13 cellular contexts compared by ENCODE assay signal in genomic region chr12:34625116-34625515, GRCh38.
DNase-seq lines count a peak whose midpoint lies in the region; ATAC-seq, FAIRE-seq and TF ChIP-seq lines count a peak whose summit lies in the region.
"Had no signal": no experiment of that assay in that cellular context is flagged by ENCODE, and none has a peak within 500 bp of the region (broad histone marks: within the 10 kb centered on the region; RNA-seq: fewer than 3 reads in every experiment).

No MANE protein-coding gene starts in this region.

- H3K4me3 ChIP-seq in left ventricle myocardium inferior, result no peak overlapping the region
- no peak overlapping the region for H3K4me3 ChIP-seq in GM12878

- H3K27ac ChIP-seq in left ventricle myocardium inferior (replicated peaks) (no peak overlapping the region), GM12878 (ENCODE audit: control insufficient read depth, insufficient read depth) (no peak overlapping the region)

- no peaks in the 10 kb centered on the region for H3K79me2 ChIP-seq in GM12878 (ENCODE audit: control insufficient read depth, insufficient read depth, low read length)

- DNase-seq in left ventricle myocardium inferior (no peak), Right ventricle myocardium superior (no peak), NCI-H1105 treated with DMSO at 0.1 percent for 48 hours (lab: John Stamatoyannopoulos, UW) (peak; percentile 13), GM12878 (ENCODE audit: low read depth, low spot score) (no peak), NCI-H2107 (lab: John Stamatoyannopoulos, UW) (no peak), head of caudate nucleus (no peak)
- DNase-seq: DMS79 treated with DMSO at 0.1 percent for 48 hours, IMR-90, occipital lobe had no signal

- no peak for ATAC-seq in Right ventricle myocardium superior (ENCODE audit: poor library complexity)
- no peak for ATAC-seq in GM12878
- no peak for ATAC-seq in GM21526 (IDR thresholded peaks at IDR 0.05; ENCODE audit: low FRiP score, unreplicated experiment)
- no peak for ATAC-seq in HG02623 (IDR thresholded peaks at IDR 0.05; ENCODE audit: unreplicated experiment)
- ATAC-seq: activated CD4-positive, CD25-positive, alpha-beta regulatory T cell treated with anti-CD3 and anti-CD28 coated beads, Interleukin-2, amount 50 U/mL, for 24 hours had no signal

- POLR2A ChIA-PET in GM12878 (lab: Charles Lee), result no interaction called here

- no peak for FAIRE-seq in GM12878 (lab: Jason Lieb, UNC)
- FAIRE-seq: astrocyte had no signal

- RAD21 ChIA-PET in GM12878 (lab: Charles Lee; ENCODE audit: unreplicated experiment), result no interaction called here

- BruUV-seq in GM12878 (replicated peaks; lab: Mats Ljungman, UMichigan), result no TSS peak

- no peaks in the 10 kb centered on the region for H3K27me3 ChIP-seq in left ventricle myocardium inferior (ENCODE audit: low read depth)
- H3K27me3 ChIP-seq in GM12878 (replicated peaks in 1 of 2; ENCODE audit: control insufficient read depth in 2 of 2, insufficient read depth in 2 of 2, low read length in 1 of 2), result no peaks in the 10 kb centered on the region

- H4K20me1 ChIP-seq in GM12878 (ENCODE audit: control insufficient read depth, insufficient read depth), result no peaks in the 10 kb centered on the region

- H3K4me1 ChIP-seq in left ventricle myocardium inferior (no peaks in the 10 kb centered on the region), GM12878 (ENCODE audit: control insufficient read depth, insufficient read depth, low read length) (no peaks in the 10 kb centered on the region)

- TF ChIP-seq POLR2A in GM12878 (IDR thresholded peaks at IDR 0.05; ENCODE audit: low read depth, low read length), result no peak

- H3K9me3 ChIP-seq in left ventricle myocardium inferior (replicated peaks), result peaks cover 20% of the 10 kb centered on the region
- no peaks in the 10 kb centered on the region; the same call in 2 of the 3 replicates for H3K9me3 ChIP-seq in GM12878 (replicated peaks; ENCODE audit: control insufficient read depth, insufficient read depth, low read length)

- H3K4me2 ChIP-seq in GM12878 (ENCODE audit: control insufficient read depth, insufficient read depth), result no peak overlapping the region

- intact Hi-C loops in left ventricle myocardium inferior (cut with micrococcal nuclease), result no loop called here
- intact Hi-C loops in Right ventricle myocardium superior (cut with DNase I), result no loop called here
- intact Hi-C loops in GM12878 (cut with micrococcal nuclease; ENCODE audit: unreplicated experiment), result no loop called here
- intact Hi-C loops in head of caudate nucleus (cut with DNase I), result no loop called here

- SMC1A ChIA-PET in GM12878 (lab: Charles Lee; ENCODE audit: uncharacterized antibody, unreplicated experiment), result no interaction called here

- TF ChIP-seq EP300 in GM12878 (IDR thresholded peaks at IDR 0.05; ENCODE audit: borderline replicate concordance in 1 of 2, control insufficient read depth in 1 of 2, low read depth in 2 of 2, low read length in 2 of 2), result no peak

- no peak overlapping the region for H2AFZ ChIP-seq in GM12878 (ENCODE audit: control insufficient read depth, low read depth, low read length)

- in situ Hi-C loops in GM12878 (cut with MboI), result no loop called here

- H3K9ac ChIP-seq in GM12878 (ENCODE audit: control insufficient read depth, insufficient read depth, low read length), result no peak overlapping the region

- no peaks in the 10 kb centered on the region for H3K36me3 ChIP-seq in left ventricle myocardium inferior
- H3K36me3 ChIP-seq in GM12878 (ENCODE audit: control insufficient read depth in 2 of 2, insufficient read depth in 2 of 2, low read length in 1 of 2), result no peaks in the 10 kb centered on the region

- CTCF ChIA-PET in GM12878 (lab: Yijun Ruan, JAX), result no interaction called here

- WGBS in GM12878 (ENCODE audit: insufficient coverage, insufficient replicate concordance, low lambda C conversion rate, missing lambda C conversion rate), result 13% methylated on average over 7 of the region's 7 CpGs

- TF ChIP-seq RAD21 in GM12878 (IDR thresholded peaks at IDR 0.05; ENCODE audit: insufficient read depth, low read depth, low read length), result 0 out of 2 replicates have a peak, but pooled peaks have one; percentile 18

- TF ChIP-seq CTCF in left ventricle myocardium inferior (IDR thresholded peaks at IDR 0.05; ENCODE audit: borderline replicate concordance) (peak; percentile 52), GM12878 (IDR thresholded peaks at IDR 0.05 in 2 of 3, conservative IDR thresholded peaks at IDR 0.05 in 1 of 3; ENCODE audit: control insufficient read depth in 2 of 3, extremely low read depth in 1 of 3, insufficient read depth in 1 of 3, low read depth in 3 of 3, low read length in 3 of 3) (peak in 1 of 3 experiments; percentile 13; a peak in 1 of 6 replicates)

TF ChIP-seq in GM12878, 131 proteins besides CTCF, POLR2A, EP300 and RAD21:
- no peak for TF ChIP-seq RB1 (IDR thresholded peaks at IDR 0.05; ENCODE audit: borderline replicate concordance)
- TF ChIP-seq BHLHE40 (IDR thresholded peaks at IDR 0.05; ENCODE audit: borderline replicate concordance in 1 of 2, low read depth in 2 of 2, low read length in 1 of 2), result no peak
- TF ChIP-seq IRF4 (IDR thresholded peaks at IDR 0.05; ENCODE audit: low read depth, low read length), result no peak
- TF ChIP-seq ZNF622 (IDR thresholded peaks at IDR 0.05), result no peak
- TF ChIP-seq ZNF384 (IDR thresholded peaks at IDR 0.05; ENCODE audit: borderline replicate concordance, low read depth, low read length), result no peak
- no peak for TF ChIP-seq EZH2 (IDR thresholded peaks at IDR 0.05; ENCODE audit: borderline replicate concordance, control insufficient read depth, low read depth, low read length)
- TF ChIP-seq CBX5 (IDR thresholded peaks at IDR 0.05; ENCODE audit: low read depth), result no peak
- no peak for TF ChIP-seq NRF1 (conservative IDR thresholded peaks at IDR 0.05; ENCODE audit: low read depth, low read length)
- no peak for TF ChIP-seq SREBF1 (IDR thresholded peaks at IDR 0.05; ENCODE audit: low read length)
- no peak for TF ChIP-seq DPF2 (IDR thresholded peaks at IDR 0.05)
- TF ChIP-seq ZNF274 (IDR thresholded peaks at IDR 0.05; ENCODE audit: insufficient read depth, insufficient read length), result no peak
- TF ChIP-seq MTA3 (IDR thresholded peaks at IDR 0.05; ENCODE audit: borderline replicate concordance, low read length), result no peak
- no peak for TF ChIP-seq CBFB (IDR thresholded peaks at IDR 0.05; ENCODE audit: low read depth)
- TF ChIP-seq, protein P1, sequence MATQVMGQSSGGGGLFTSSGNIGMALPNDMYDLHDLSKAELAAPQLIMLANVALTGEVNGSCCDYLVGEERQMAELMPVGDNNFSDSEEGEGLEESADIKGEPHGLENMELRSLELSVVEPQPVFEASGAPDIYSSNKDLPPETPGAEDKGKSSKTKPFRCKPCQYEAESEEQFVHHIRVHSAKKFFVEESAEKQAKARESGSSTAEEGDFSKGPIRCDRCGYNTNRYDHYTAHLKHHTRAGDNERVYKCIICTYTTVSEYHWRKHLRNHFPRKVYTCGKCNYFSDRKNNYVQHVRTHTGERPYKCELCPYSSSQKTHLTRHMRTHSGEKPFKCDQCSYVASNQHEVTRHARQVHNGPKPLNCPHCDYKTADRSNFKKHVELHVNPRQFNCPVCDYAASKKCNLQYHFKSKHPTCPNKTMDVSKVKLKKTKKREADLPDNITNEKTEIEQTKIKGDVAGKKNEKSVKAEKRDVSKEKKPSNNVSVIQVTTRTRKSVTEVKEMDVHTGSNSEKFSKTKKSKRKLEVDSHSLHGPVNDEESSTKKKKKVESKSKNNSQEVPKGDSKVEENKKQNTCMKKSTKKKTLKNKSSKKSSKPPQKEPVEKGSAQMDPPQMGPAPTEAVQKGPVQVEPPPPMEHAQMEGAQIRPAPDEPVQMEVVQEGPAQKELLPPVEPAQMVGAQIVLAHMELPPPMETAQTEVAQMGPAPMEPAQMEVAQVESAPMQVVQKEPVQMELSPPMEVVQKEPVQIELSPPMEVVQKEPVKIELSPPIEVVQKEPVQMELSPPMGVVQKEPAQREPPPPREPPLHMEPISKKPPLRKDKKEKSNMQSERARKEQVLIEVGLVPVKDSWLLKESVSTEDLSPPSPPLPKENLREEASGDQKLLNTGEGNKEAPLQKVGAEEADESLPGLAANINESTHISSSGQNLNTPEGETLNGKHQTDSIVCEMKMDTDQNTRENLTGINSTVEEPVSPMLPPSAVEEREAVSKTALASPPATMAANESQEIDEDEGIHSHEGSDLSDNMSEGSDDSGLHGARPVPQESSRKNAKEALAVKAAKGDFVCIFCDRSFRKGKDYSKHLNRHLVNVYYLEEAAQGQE (IDR thresholded peaks at IDR 0.05; ENCODE audit: low read depth, low read length), result no peak
- no peak for TF ChIP-seq KLF5 (IDR thresholded peaks at IDR 0.05; ENCODE audit: partially characterized antibody)
- no peak for TF ChIP-seq TCF7 (IDR thresholded peaks at IDR 0.05; ENCODE audit: borderline replicate concordance)
- TF ChIP-seq PAX5 (IDR thresholded peaks at IDR 0.05; ENCODE audit: borderline replicate concordance, low read depth, low read length), result no peak
- no peak for TF ChIP-seq CHD1 (IDR thresholded peaks at IDR 0.05; ENCODE audit: low read depth, low read length)
- no peak for TF ChIP-seq SUPT20H (IDR thresholded peaks at IDR 0.05; ENCODE audit: borderline replicate concordance, control insufficient read depth, low read depth, low read length)
- TF ChIP-seq CBX3 (IDR thresholded peaks at IDR 0.05; ENCODE audit: borderline replicate concordance, low read depth), result no peak
